Comparison of ENCODE assay signal across 8 cellular contexts in genomic region chr18:76494181-76494540, GRCh38. TPM values are rescaled to one million over a fixed set of nuclear protein-coding genes. Genes with fewer than 3 reads are reported as not detected.
DNase-seq lines count a peak whose midpoint lies in the region; ATAC-seq, FAIRE-seq and TF ChIP-seq lines count a peak whose summit lies in the region.

No MANE protein-coding gene starts in this region.

- H2BK15ac ChIP-seq in H1 (ENCODE audit: low read length): no peak overlapping the region

- POLR2A ChIA-PET in H1 (lab: Charles Lee; ENCODE audit: partially characterized antibody): interaction anchor here (1.2 to 2.7 kb wide), 2 partner anchors 10 to 13 kb away, joined by 3 to 14 read pairs; no protein-coding TSS in a partner anchor

- H3K27ac ChIP-seq in ACC112 (ENCODE audit: low read depth, low read length) (peak overlapping the region; percentile 78), H1 (ENCODE audit: low read depth, low read length) (no peak overlapping the region)

- ATAC-seq in HG03571 (IDR thresholded peaks at IDR 0.05; ENCODE audit: unreplicated experiment) (no peak), GM19452 (IDR thresholded peaks at IDR 0.05; ENCODE audit: unreplicated experiment) (no peak)

- no peak overlapping the region for H3K23ac ChIP-seq in H1 (ENCODE audit: insufficient read length)

- H3K36me3 ChIP-seq in ACC112 (ENCODE audit: insufficient read depth, low read length) (no peaks in the 10 kb centered on the region), H1 (ENCODE audit: control insufficient read depth in 2 of 4, insufficient read depth in 4 of 4, low read length in 3 of 4) (no peaks in the 10 kb centered on the region), mucosa of stomach (ENCODE audit: control insufficient read depth, insufficient read depth, low read length) (no peaks in the 10 kb centered on the region)

- H3K9me3 ChIP-seq in H1 (ENCODE audit: insufficient read depth in 2 of 2, low read depth in 1 of 2, low read length in 1 of 2) (no peaks in the 10 kb centered on the region), mucosa of stomach (ENCODE audit: control insufficient read depth, low read length) (no peaks in the 10 kb centered on the region)

- H3K79me2 ChIP-seq in ACC112 (ENCODE audit: control insufficient read depth, insufficient read depth, low read length, unreplicated experiment): peaks cover 32% of the 10 kb centered on the region
- peaks cover 0 to 12% of the 10 kb centered on the region in 2 experiments; a peak in 2 of 4 replicates for H3K79me2 ChIP-seq in H1 (ENCODE audit: control insufficient read depth in 1 of 2, insufficient read depth in 2 of 2, low read length in 2 of 2)

- H3K56ac ChIP-seq in H1 (replicated peaks; ENCODE audit: insufficient read length, low read depth, low read length): no peak overlapping the region

- no peak for DNase-seq in GM12891 (ENCODE audit: insufficient read length, low spot score)
- peak; percentile 27 for DNase-seq in RPMI8226
- DNase-seq in H1 (ENCODE audit: low read depth in 1 of 2, low spot score in 2 of 2): no peak
- no peak for DNase-seq in cortex of kidney (lab: John Stamatoyannopoulos, UW)

- FAIRE-seq in GM12891 (lab: Jason Lieb, UNC) (peak; percentile 83), H1 (lab: Jason Lieb, UNC) (no peak)

- H2BK120ac ChIP-seq in H1 (replicated peaks; ENCODE audit: low read depth, low read length): no peak overlapping the region

- CTCF ChIA-PET in H1 (lab: Charles Lee; ENCODE audit: partially characterized antibody): no interaction called here

- H2AK5ac ChIP-seq in H1 (ENCODE audit: low read depth, low read length): no peak overlapping the region

- H3K18ac ChIP-seq in H1 (ENCODE audit: extremely low read depth, low read length): no peak overlapping the region

- WGBS in H1 (ENCODE audit: extremely low coverage in 1 of 2, insufficient coverage in 1 of 2, insufficient read length in 1 of 2, insufficient replicate concordance in 2 of 2, low coverage in 1 of 2, low lambda C conversion rate in 2 of 2, missing lambda C conversion rate in 1 of 2), 2 experiments: 0% methylated on average over 6 of the region's 21 CpGs; no CpG with 5 or more reads in 1 of the 2 experiments

- H3K27me3 ChIP-seq in ACC112 (ENCODE audit: insufficient read depth, low read length) (no peaks in the 10 kb centered on the region), H1 (replicated peaks in 1 of 4; ENCODE audit: control insufficient read depth in 3 of 4, extremely low read depth in 1 of 4, insufficient read depth in 3 of 4, low read length in 3 of 4) (peaks cover 8 to 31% (median 17%) of the 10 kb centered on the region in 4 experiments), mucosa of stomach (ENCODE audit: control insufficient read depth, insufficient read depth, low read length) (no peaks in the 10 kb centered on the region)

- H2BK20ac ChIP-seq in H1 (ENCODE audit: low read length): no peak overlapping the region

- peak overlapping the region; percentile 91 to 98 for H3K4me2 ChIP-seq in H1 (ENCODE audit: insufficient read depth in 1 of 2, low read depth in 2 of 2, low read length in 2 of 2)

- peaks cover 28% of the 10 kb centered on the region for H3K23me2 ChIP-seq in H1 (ENCODE audit: low read depth, low read length)

- peak overlapping the region; percentile 90; the same call in 1 of the 2 replicates for H4K8ac ChIP-seq in H1 (ENCODE audit: extremely low read depth, insufficient read depth, low read length)

- H4K20me1 ChIP-seq in H1 (replicated peaks in 1 of 2; ENCODE audit: control insufficient read depth in 1 of 2, insufficient read depth in 2 of 2, low read length in 2 of 2): peaks cover 0 to 2% of the 10 kb centered on the region in 2 experiments

- H4K5ac ChIP-seq in H1 (ENCODE audit: insufficient read length, low read depth, low read length): no peak overlapping the region

- no peak overlapping the region for H2BK5ac ChIP-seq in H1 (ENCODE audit: low read depth, low read length)

- H4K91ac ChIP-seq in H1 (replicated peaks; ENCODE audit: insufficient read length, low read length): no peak overlapping the region

- no peak for TF ChIP-seq CTCF in H1 (IDR thresholded peaks at IDR 0.05; ENCODE audit: control extremely low read depth in 1 of 3, insufficient read depth in 1 of 3, low read depth in 1 of 3, low read length in 3 of 3)

- TF ChIP-seq EP300 in H1 (IDR thresholded peaks at IDR 0.05; ENCODE audit: borderline replicate concordance in 1 of 2, low read depth in 2 of 2, low read length in 2 of 2): no peak

- no peak overlapping the region for H3K4ac ChIP-seq in H1 (replicated peaks; ENCODE audit: insufficient read length, low read depth, low read length)

- H3K79me1 ChIP-seq in H1 (ENCODE audit: low read depth, low read length): no peaks in the 10 kb centered on the region

- no peak overlapping the region for H3K14ac ChIP-seq in H1 (ENCODE audit: insufficient read length)

- H2AFZ ChIP-seq in ACC112 (ENCODE audit: low read length, unreplicated experiment): peak overlapping the region; percentile 86
- no peak overlapping the region for H2AFZ ChIP-seq in H1 (ENCODE audit: low read length)

- H2BK12ac ChIP-seq in H1 (ENCODE audit: low read depth, low read length): no peak overlapping the region

- no peak overlapping the region; a peak in 1 of 7 replicates for H3K9ac ChIP-seq in H1 (replicated peaks in 1 of 4; ENCODE audit: extremely low read depth in 1 of 4, low read depth in 3 of 4, low read length in 3 of 4)
- peak overlapping the region; percentile 64 for H3K9ac ChIP-seq in mucosa of stomach (ENCODE audit: low read length)

- peaks cover 11% of the 10 kb centered on the region for H3K4me1 ChIP-seq in ACC112 (ENCODE audit: control insufficient read depth, insufficient read depth, low read length, unreplicated experiment)
- H3K4me1 ChIP-seq in H1 (replicated peaks in 1 of 4; ENCODE audit: control insufficient read depth in 3 of 4, insufficient read depth in 4 of 4, low read length in 3 of 4): peaks cover 3 to 10% (median 5%) of the 10 kb centered on the region in 4 experiments
- H3K4me1 ChIP-seq in mucosa of stomach (ENCODE audit: control insufficient read depth, insufficient read depth, low read length): no peaks in the 10 kb centered on the region

- TF ChIP-seq POLR2A in GM12891 (IDR thresholded peaks at IDR 0.05; ENCODE audit: low read depth, low read length): no peak
- no peak for TF ChIP-seq POLR2A in H1 (IDR thresholded peaks at IDR 0.05; ENCODE audit: control extremely low read depth in 1 of 2, low read depth in 2 of 2, low read length in 2 of 2)

- H3K4me3 ChIP-seq in ACC112 (ENCODE audit: low read depth, low read length) (peak overlapping the region; percentile 90), H1 (ENCODE audit: extremely low read depth in 1 of 4, insufficient read depth in 2 of 4, low read depth in 3 of 4, low read length in 4 of 4) (peak overlapping the region; percentile 54 to 69 (median 65)), mucosa of stomach (ENCODE audit: low read length) (peak overlapping the region; percentile 60)

- no peak for TF ChIP-seq RAD21 in H1 (IDR thresholded peaks at IDR 0.05 in 1 of 2, conservative IDR thresholded peaks at IDR 0.05 in 1 of 2; ENCODE audit: low read depth in 2 of 2, low read length in 2 of 2)

TF ChIP-seq in GM12891, 5 proteins besides CTCF, POLR2A, EP300 and RAD21:
- TF ChIP-seq PAX5 (IDR thresholded peaks at IDR 0.05; ENCODE audit: insufficient read depth, low read length, severe bottlenecking) (no peak), POLR2AphosphoS5 (IDR thresholded peaks at IDR 0.05; ENCODE audit: low read depth, low read length) (no peak), TAF1 (IDR thresholded peaks at IDR 0.05; ENCODE audit: low read depth, low read length) (no peak), SPI1 (IDR thresholded peaks at IDR 0.05; ENCODE audit: low read depth, low read length) (no peak), POU2F2 (IDR thresholded peaks at IDR 0.05; ENCODE audit: low read depth, low read length) (no peak)

TF ChIP-seq in H1, 55 proteins besides CTCF, POLR2A, EP300 and RAD21 (continues in another document):
- TF ChIP-seq CREB1 (IDR thresholded peaks at IDR 0.05): no peak
- TF ChIP-seq TAF1 (IDR thresholded peaks at IDR 0.05; ENCODE audit: low read depth, low read length): no peak
- TF ChIP-seq HDAC2 (IDR thresholded peaks at IDR 0.05; ENCODE audit: borderline replicate concordance in 1 of 2, low read depth in 2 of 2, low read length in 2 of 2): no peak
- TF ChIP-seq SP2 (IDR thresholded peaks at IDR 0.05; ENCODE audit: low read length): no peak
- TF ChIP-seq SIRT6 (IDR thresholded peaks at IDR 0.05; ENCODE audit: low read length): no peak

RNA-seq across cellular contexts. Expression of gene ZNF516, which starts 0.9 kb away (rescaled TPM):
- polyA plus RNA-seq in GM12891 (2012; ENCODE audit: low read depth, missing spikeins): 10.7 TPM
- total RNA-seq in H1 (2021; fragmentation: NEBNext Ultra II Directional; extraction: Animal tissue kit (Norgen Biotek cat#: 25700)): 16.5 and 17.0 TPM in 2 replicates
- polyA plus RNA-seq in H1 (2011; rRNA removed): 7.3 and 9.2 TPM in 2 replicates
- polyA plus RNA-seq in H1 (2011; cell fraction: cytosol; rRNA removed): 9.3 TPM
- polyA plus RNA-seq in H1 (2011; cell fraction: nucleus; rRNA removed): 15.7 TPM
- polyA plus RNA-seq in H1 (2012, experiment 1 of 2): 8.0 to 13.2 TPM (median 9.8 TPM) in 4 replicates
- 3.3 TPM for polyA plus RNA-seq in H1 (2012, experiment 2 of 2)
- 4.8 TPM for polyA plus RNA-seq in H1 (2013, experiment 1 of 2)
- polyA plus RNA-seq in H1 (2013, experiment 2 of 2): 4.1 TPM
- 13.4 and 18.4 TPM in 2 replicates for polyA minus RNA-seq in H1 (2011; rRNA and poly(A)+ RNA removed)
- polyA minus RNA-seq in H1 (2011; cell fraction: cytosol; rRNA and poly(A)+ RNA removed): 14.1 TPM
- polyA minus RNA-seq in H1 (2011; cell fraction: nucleus; rRNA and poly(A)+ RNA removed): 25.4 TPM
